Comparison of ENCODE assay signal across 1 cellular context in genomic region chr11:119052163-119052814, GRCh38.
A peak's percentile ranks its signal among the peaks of the same experiment; 100 is the strongest.
TF ChIP-seq lines count a peak whose summit lies in the region.

No MANE protein-coding gene starts in this region.

TF ChIP-seq in GM12878, 131 proteins besides CTCF, POLR2A, EP300 and RAD21 (continues in another document):
- TF ChIP-seq ATF3 (IDR thresholded peaks at IDR 0.05; ENCODE audit: borderline replicate concordance, extremely low read depth, low read depth, low read length), result no peak
- 0 out of 2 replicates have a peak, but pooled peaks have one; percentile 42 for TF ChIP-seq ZNF687 (IDR thresholded peaks at IDR 0.05)
- TF ChIP-seq CEBPB (IDR thresholded peaks at IDR 0.05; ENCODE audit: borderline replicate concordance in 1 of 2, low read depth in 2 of 2, low read length in 2 of 2), result no peak
- no peak for TF ChIP-seq HSF1 (IDR thresholded peaks at IDR 0.05; ENCODE audit: low read depth, low read length)
- no peak for TF ChIP-seq POU2F2 (IDR thresholded peaks at IDR 0.05; ENCODE audit: borderline replicate concordance, low read depth, low read length)
- TF ChIP-seq SREBF2 (IDR thresholded peaks at IDR 0.05; ENCODE audit: low read length), result no peak
- TF ChIP-seq BRCA1 (IDR thresholded peaks at IDR 0.05; ENCODE audit: low read depth, low read length), result no peak
- no peak for TF ChIP-seq RB1 (IDR thresholded peaks at IDR 0.05; ENCODE audit: borderline replicate concordance)
- no peak for TF ChIP-seq TARDBP (IDR thresholded peaks at IDR 0.05; ENCODE audit: borderline replicate concordance)
- TF ChIP-seq MEF2B (IDR thresholded peaks at IDR 0.05; ENCODE audit: partially characterized antibody, poor library complexity, severe bottlenecking), result peak; percentile 24
- TF ChIP-seq MAX (IDR thresholded peaks at IDR 0.05; ENCODE audit: low read depth, low read length), result peak; percentile 61; the same call in 1 of the 2 replicates
- TF ChIP-seq ZNF384 (IDR thresholded peaks at IDR 0.05; ENCODE audit: borderline replicate concordance, low read depth, low read length), result no peak
- peak; percentile 56; the same call in 1 of the 2 replicates for TF ChIP-seq PKNOX1 (IDR thresholded peaks at IDR 0.05)
- no peak for TF ChIP-seq HDAC6 (IDR thresholded peaks at IDR 0.05; ENCODE audit: unreplicated experiment)
- TF ChIP-seq SUPT20H (IDR thresholded peaks at IDR 0.05; ENCODE audit: borderline replicate concordance, control insufficient read depth, low read depth, low read length), result no peak
- peak; percentile 2 for TF ChIP-seq RELA (IDR thresholded peaks at IDR 0.05; ENCODE audit: borderline replicate concordance, partially characterized antibody)
- TF ChIP-seq USF1 (IDR thresholded peaks at IDR 0.05; ENCODE audit: borderline replicate concordance, extremely low read length, insufficient read depth, low read depth, low read length), result no peak
- TF ChIP-seq FOXM1 (IDR thresholded peaks at IDR 0.05; ENCODE audit: low read depth, low read length), result no peak
- TF ChIP-seq RELB (IDR thresholded peaks at IDR 0.05; ENCODE audit: low read depth), result 0 out of 2 replicates have a peak, but pooled peaks have one; percentile 16
- peak; percentile 47 for TF ChIP-seq IKZF1 (conservative IDR thresholded peaks at IDR 0.05)
- TF ChIP-seq JUNB (IDR thresholded peaks at IDR 0.05), result no peak
- no peak for TF ChIP-seq BCL3 (IDR thresholded peaks at IDR 0.05; ENCODE audit: borderline replicate concordance, insufficient read depth, low read depth, low read length, poor library complexity, severe bottlenecking)
- TF ChIP-seq IRF4 (IDR thresholded peaks at IDR 0.05; ENCODE audit: low read depth, low read length), result no peak
- no peak for TF ChIP-seq EGR1 (IDR thresholded peaks at IDR 0.05; ENCODE audit: borderline replicate concordance in 1 of 2, low read depth in 2 of 2, low read length in 2 of 2)
- no peak for TF ChIP-seq ZSCAN29 (IDR thresholded peaks at IDR 0.05)
- TF ChIP-seq SPI1 (IDR thresholded peaks at IDR 0.05; ENCODE audit: borderline replicate concordance, insufficient read depth, low read depth, low read length), result no peak
- TF ChIP-seq YBX1 (IDR thresholded peaks at IDR 0.05), result no peak
- no peak for TF ChIP-seq ATF2 (IDR thresholded peaks at IDR 0.05; ENCODE audit: low read length)
- peak; percentile 72; the same call in 1 of the 2 replicates for TF ChIP-seq EED (IDR thresholded peaks at IDR 0.05; ENCODE audit: low read depth)
- no peak for TF ChIP-seq KLF5 (IDR thresholded peaks at IDR 0.05; ENCODE audit: partially characterized antibody)
- no peak for TF ChIP-seq E2F8 (IDR thresholded peaks at IDR 0.05; ENCODE audit: low read depth, partially characterized antibody)
- TF ChIP-seq DPF2 (IDR thresholded peaks at IDR 0.05), result peak; percentile 11; the same call in 1 of the 2 replicates
- TF ChIP-seq REST (IDR thresholded peaks at IDR 0.05; ENCODE audit: low read depth, low read length), result no peak
- no peak for TF ChIP-seq CHD4 (IDR thresholded peaks at IDR 0.05)
- 0 out of 4 replicates have a peak, but pooled peaks of 1 of the 2 experiments have one; percentile 20 for TF ChIP-seq IKZF2 (IDR thresholded peaks at IDR 0.05)
